In genomic region chr7:92810242-92810611, GRCh38 we compare ENCODE assay signal across 8 cellular contexts. TPM values are rescaled to one million over a fixed set of nuclear protein-coding genes. Genes with fewer than 3 reads are reported as not detected.
DNase-seq lines count a peak whose midpoint lies in the region; ATAC-seq, FAIRE-seq and TF ChIP-seq lines count a peak whose summit lies in the region.

No MANE protein-coding gene starts in this region.

- H3K4me2 ChIP-seq in GM23248 (ENCODE audit: unreplicated experiment) (peak overlapping the region; percentile 70), Loucy (ENCODE audit: low read depth, low read length, poor library complexity, severe bottlenecking) (peak overlapping the region; percentile 65)

- H3K4me1 ChIP-seq in GM23248 (ENCODE audit: insufficient read depth) (peaks cover 47% of the 10 kb centered on the region), Loucy (ENCODE audit: insufficient read depth, low read length, poor library complexity, severe bottlenecking) (peaks cover 55% of the 10 kb centered on the region)

- DNase-seq in GM12891 (ENCODE audit: insufficient read length, low spot score): no peak
- no peak for DNase-seq in GM23248
- no peak for DNase-seq in central memory CD8-positive, alpha-beta T cell (ENCODE audit: low spot score in 2 of 2)
- DNase-seq in NCI-H2029 treated with DMSO at 0.1 percent for 48 hours (lab: John Stamatoyannopoulos, UW): no peak
- DNase-seq in EL: no peak
- DNase-seq in NCI-H187 (lab: John Stamatoyannopoulos, UW): no peak

- H3K27ac Mint-ChIP-seq in central memory CD8-positive, alpha-beta T cell (ENCODE audit: low read depth): peak overlapping the region; percentile 83
- H3K27ac Mint-ChIP-seq in stimulated activated naive CD8-positive, alpha-beta T cell treated with anti-CD3 and anti-CD28 coated beads, Interleukin-15, Interleukin-2, amounts not matched to agents 100 ng/mL and 50 ng/mL, for 24 hours: peak overlapping the region; percentile 94

- H3K27ac ChIP-seq in GM23248: peak overlapping the region; percentile 76

- FAIRE-seq in GM12891 (lab: Jason Lieb, UNC): peak; percentile 47

- H3K9me2 ChIP-seq in GM23248 (ENCODE audit: insufficient read depth) (no peaks in the 10 kb centered on the region), Loucy (replicated peaks; ENCODE audit: low read depth, low read length) (no peaks in the 10 kb centered on the region)

- H4K20me1 ChIP-seq in GM23248 (ENCODE audit: insufficient read depth) (no peaks in the 10 kb centered on the region), Loucy (ENCODE audit: insufficient read depth, low read length, poor library complexity, severe bottlenecking) (peaks cover 99% of the 10 kb centered on the region)

- H3K9ac ChIP-seq in GM23248 (peak overlapping the region; percentile 44; the same call in 1 of the 2 replicates), Loucy (ENCODE audit: low read depth, low read length, poor library complexity, severe bottlenecking) (no peak overlapping the region)

- in situ Hi-C loops in GM23248 (cut with MboI): no loop called here

- no peaks in the 10 kb centered on the region for H3K27me3 Mint-ChIP-seq in central memory CD8-positive, alpha-beta T cell
- no peaks in the 10 kb centered on the region for H3K27me3 Mint-ChIP-seq in stimulated activated naive CD8-positive, alpha-beta T cell treated with anti-CD3 and anti-CD28 coated beads, Interleukin-15, Interleukin-2, amounts not matched to agents 100 ng/mL and 50 ng/mL, for 24 hours

- peak; percentile 29 for ATAC-seq in central memory CD8-positive, alpha-beta T cell (replicated peaks; ENCODE audit: extremely low read depth, poor library complexity, severe bottlenecking)

- no peak overlapping the region for H2AFZ ChIP-seq in GM23248
- no peak overlapping the region for H2AFZ ChIP-seq in Loucy (ENCODE audit: low read length)

- H3K27me3 ChIP-seq in GM23248 (replicated peaks; ENCODE audit: insufficient read depth) (no peaks in the 10 kb centered on the region), Loucy (ENCODE audit: insufficient read depth, low read length, poor library complexity, severe bottlenecking) (no peaks in the 10 kb centered on the region)

- peaks cover 99% of the 10 kb centered on the region for H3K79me2 ChIP-seq in GM23248 (ENCODE audit: insufficient read depth)
- peaks cover 99% of the 10 kb centered on the region for H3K79me2 ChIP-seq in Loucy (ENCODE audit: insufficient read depth, low read length)

- no peak for TF ChIP-seq CTCF in Loucy (conservative IDR thresholded peaks at IDR 0.05; ENCODE audit: low read length)

- peaks cover 8% of the 10 kb centered on the region for H3K36me3 Mint-ChIP-seq in central memory CD8-positive, alpha-beta T cell (ENCODE audit: insufficient read depth)
- peaks cover 41% of the 10 kb centered on the region for H3K36me3 Mint-ChIP-seq in stimulated activated naive CD8-positive, alpha-beta T cell treated with anti-CD3 and anti-CD28 coated beads, Interleukin-15, Interleukin-2, amounts not matched to agents 100 ng/mL and 50 ng/mL, for 24 hours (ENCODE audit: low read depth)

- H3F3A ChIP-seq in GM23248 (ENCODE audit: insufficient read depth) (peaks cover 56% of the 10 kb centered on the region), Loucy (ENCODE audit: low read depth) (peaks cover 19% of the 10 kb centered on the region)

- no peak overlapping the region; the same call in 1 of the 2 replicates for H3K4me3 ChIP-seq in GM23248
- H3K4me3 ChIP-seq in Loucy (ENCODE audit: low read length, poor library complexity, severe bottlenecking): peak overlapping the region; percentile 18

- 75 to 81% methylated on average over 4 of the region's 4 CpGs for WGBS in GM23248 (ENCODE audit: low coverage in 1 of 2, low lambda C conversion rate in 2 of 2, missing lambda C conversion rate in 2 of 2), 2 experiments

- H3K36me3 ChIP-seq in GM23248 (ENCODE audit: low read depth): peaks cover 3% of the 10 kb centered on the region; the same call in 1 of the 2 replicates
- peaks cover 82% of the 10 kb centered on the region for H3K36me3 ChIP-seq in Loucy (ENCODE audit: insufficient read depth, low read length)

- peaks cover 30% of the 10 kb centered on the region for H3K4me1 Mint-ChIP-seq in central memory CD8-positive, alpha-beta T cell
- peaks cover 79% of the 10 kb centered on the region for H3K4me1 Mint-ChIP-seq in stimulated activated naive CD8-positive, alpha-beta T cell treated with anti-CD3 and anti-CD28 coated beads, Interleukin-15, Interleukin-2, amounts not matched to agents 100 ng/mL and 50 ng/mL, for 24 hours (ENCODE audit: low read depth)

- H3K9me3 ChIP-seq in GM23248 (ENCODE audit: low read depth) (no peaks in the 10 kb centered on the region), Loucy (ENCODE audit: insufficient read depth, low read depth, low read length) (no peaks in the 10 kb centered on the region)

- H3K4me3 Mint-ChIP-seq in central memory CD8-positive, alpha-beta T cell: peak overlapping the region; percentile 65
- H3K4me3 Mint-ChIP-seq in stimulated activated naive CD8-positive, alpha-beta T cell treated with anti-CD3 and anti-CD28 coated beads, Interleukin-15, Interleukin-2, amounts not matched to agents 100 ng/mL and 50 ng/mL, for 24 hours: peak overlapping the region; percentile 62

- no peak for TF ChIP-seq POLR2A in GM12891 (IDR thresholded peaks at IDR 0.05; ENCODE audit: low read depth, low read length)

- H3K9me3 Mint-ChIP-seq in central memory CD8-positive, alpha-beta T cell: no peaks in the 10 kb centered on the region
- H3K9me3 Mint-ChIP-seq in stimulated activated naive CD8-positive, alpha-beta T cell treated with anti-CD3 and anti-CD28 coated beads, Interleukin-15, Interleukin-2, amounts not matched to agents 100 ng/mL and 50 ng/mL, for 24 hours: no peaks in the 10 kb centered on the region

TF ChIP-seq in GM12891, 5 proteins besides CTCF, POLR2A, EP300 and RAD21:
- TF ChIP-seq POU2F2 (IDR thresholded peaks at IDR 0.05; ENCODE audit: low read depth, low read length): no peak
- TF ChIP-seq SPI1 (IDR thresholded peaks at IDR 0.05; ENCODE audit: low read depth, low read length): no peak
- TF ChIP-seq TAF1 (IDR thresholded peaks at IDR 0.05; ENCODE audit: low read depth, low read length): no peak
- TF ChIP-seq PAX5 (IDR thresholded peaks at IDR 0.05; ENCODE audit: insufficient read depth, low read length, severe bottlenecking): no peak
- no peak for TF ChIP-seq POLR2AphosphoS5 (IDR thresholded peaks at IDR 0.05; ENCODE audit: low read depth, low read length)

RNA-seq across cellular contexts. Expression of gene CDK6, which starts 26.1 kb away (rescaled TPM):
- 5.2 TPM for polyA plus RNA-seq in GM12891 (2012; ENCODE audit: low read depth, missing spikeins)
- 61.5 and 77.0 TPM in 2 replicates for total RNA-seq in GM23248 (2014; rRNA removed; shearing (Covaris generic))
- 16.1 and 17.8 TPM in 2 replicates for polyA plus RNA-seq in GM23248 (2016; fragmentation: Nextera tagmentation; extraction: Ambion mirVana)
